Comparison of ENCODE assay signal across 1 cellular context in genomic region chr10:43113201-43113893, GRCh38.
TF ChIP-seq lines count a peak whose summit lies in the region.

No MANE protein-coding gene starts in this region.

TF ChIP-seq in K562, 482 proteins besides CTCF, POLR2A, EP300 and RAD21:
- TF ChIP-seq CHD1 (IDR thresholded peaks at IDR 0.05; ENCODE audit: low read length) (no peak), RBM15 (IDR thresholded peaks at IDR 0.05; ENCODE audit: insufficient read depth, low read length) (no peak), MBD1 (CRISPR knock-in tag; IDR thresholded peaks at IDR 0.05) (no peak), NR2C1 (IDR thresholded peaks at IDR 0.05) (no peak), NR2C1 (tag; IDR thresholded peaks at IDR 0.05) (no peak), SIN3A (IDR thresholded peaks at IDR 0.05; ENCODE audit: borderline replicate concordance in 2 of 2, control insufficient read depth in 1 of 2, low read depth in 2 of 2, low read length in 2 of 2) (no peak), THRA (IDR thresholded peaks at IDR 0.05) (no peak), STAG1 (CRISPR knock-in tag; IDR thresholded peaks at IDR 0.05; ENCODE audit: borderline replicate concordance) (no peak), SIX5 (IDR thresholded peaks at IDR 0.05; ENCODE audit: borderline replicate concordance in 1 of 2, insufficient read depth in 1 of 2, low read depth in 1 of 2, low read length in 2 of 2) (no peak), PHB2 (IDR thresholded peaks at IDR 0.05; ENCODE audit: low read depth) (no peak), NONO (IDR thresholded peaks at IDR 0.05; ENCODE audit: low read depth in 2 of 2, low read length in 1 of 2) (no peak), ZNF639 (CRISPR knock-in tag; conservative IDR thresholded peaks at IDR 0.05 in 1 of 2, IDR thresholded peaks at IDR 0.05 in 1 of 2) (no peak), CGGBP1 (CRISPR knock-in tag; IDR thresholded peaks at IDR 0.05) (no peak), CUX1 (CRISPR knock-in tag; IDR thresholded peaks at IDR 0.05) (no peak)
TF ChIP-seq in K562: peak in this region for 0.
